ENCODE assay signal across 1 cellular context in genomic region chr17:42798011-42798382, GRCh38.
TF ChIP-seq lines count a peak whose summit lies in the region.

No MANE protein-coding gene starts in this region.

TF ChIP-seq in H1, 55 proteins besides CTCF, POLR2A, EP300 and RAD21:
- TF ChIP-seq SP4 (IDR thresholded peaks at IDR 0.05; ENCODE audit: low read length): no peak
- no peak for TF ChIP-seq EGR1 (IDR thresholded peaks at IDR 0.05; ENCODE audit: borderline replicate concordance, low read depth, low read length)
- no peak for TF ChIP-seq E2F6 (IDR thresholded peaks at IDR 0.05)
- TF ChIP-seq CREB1 (IDR thresholded peaks at IDR 0.05): no peak
- TF ChIP-seq RBBP5 (IDR thresholded peaks at IDR 0.05; ENCODE audit: borderline replicate concordance, low read depth, low read length): no peak
